15 cellular contexts compared by ENCODE assay signal in genomic region chr6:146595981-146596731, GRCh38. TPM values are rescaled to one million over a fixed set of nuclear protein-coding genes. Genes with fewer than 3 reads are reported as not detected.
DNase-seq lines count a peak whose midpoint lies in the region; ATAC-seq, FAIRE-seq and TF ChIP-seq lines count a peak whose summit lies in the region.
"Had no signal": no experiment of that assay in that cellular context is flagged by ENCODE, and none has a peak within 500 bp of the region (broad histone marks: within the 10 kb centered on the region; RNA-seq: fewer than 3 reads in every experiment).

No MANE protein-coding gene starts in this region.

- FAIRE-seq in GM12878 (lab: Jason Lieb, UNC) (no peak), pancreas (lab: Jason Lieb, UNC) (no peak)

- CTCF ChIA-PET in GM12878 (lab: Yijun Ruan, JAX) = interaction anchor here (1.3 kb wide), 1 partner anchor 10 kb away, joined by 3 read pairs; no protein-coding TSS in a partner anchor

- H3K4me1 ChIP-seq in GM12878 (ENCODE audit: control insufficient read depth, insufficient read depth, low read length) = no peaks in the 10 kb centered on the region
- no peaks in the 10 kb centered on the region for H3K4me1 ChIP-seq in pancreas

- H3K27me3 ChIP-seq in GM12878 (replicated peaks in 1 of 2; ENCODE audit: control insufficient read depth in 2 of 2, insufficient read depth in 2 of 2, low read length in 1 of 2) (no peaks in the 10 kb centered on the region; a peak in 1 of 4 replicates), pancreas (no peaks in the 10 kb centered on the region)
- H3K27me3 ChIP-seq: thyroid gland had no signal

- no TSS peak for BruUV-seq in GM12878 (replicated peaks; lab: Mats Ljungman, UMichigan)

- no peak overlapping the region for H3K4me2 ChIP-seq in GM12878 (ENCODE audit: control insufficient read depth, insufficient read depth)

- RAD21 ChIA-PET in GM12878 (lab: Charles Lee; ENCODE audit: unreplicated experiment) = no interaction called here

- in situ Hi-C loops in GM12878 (cut with MboI) = no loop called here

- SMC1A ChIA-PET in GM12878 (lab: Charles Lee; ENCODE audit: uncharacterized antibody, unreplicated experiment) = interaction anchor here (0.5 to 0.9 kb wide), 2 partner anchors 44 to 108 kb away, joined by 3 to 4 read pairs; no protein-coding TSS in a partner anchor

- H3K9me3 ChIP-seq in GM12878 (replicated peaks; ENCODE audit: control insufficient read depth, insufficient read depth, low read length) (no peaks in the 10 kb centered on the region), pancreas (no peaks in the 10 kb centered on the region)
- H3K9me3 ChIP-seq: thyroid gland had no signal

- intact Hi-C loops in GM12878 (cut with micrococcal nuclease; ENCODE audit: unreplicated experiment) = no loop called here
- intact Hi-C loops in pancreas (cut with DNase I) = no loop called here

- H3K79me2 ChIP-seq in GM12878 (ENCODE audit: control insufficient read depth, insufficient read depth, low read length) = no peaks in the 10 kb centered on the region

- TF ChIP-seq RAD21 in GM12878 (IDR thresholded peaks at IDR 0.05; ENCODE audit: insufficient read depth, low read depth, low read length) = no peak

- DNase-seq in NB4 (ENCODE audit: low read depth) = peak; percentile 96
- no peak for DNase-seq in GM12878 (ENCODE audit: low read depth, low spot score)
- no peak for DNase-seq in pancreas
- no peak for DNase-seq in activated gamma-delta T cell treated with Interleukin-2 at 50 U/mL for 16 hours
- no peak for DNase-seq in ecto neural progenitor cell (ENCODE audit: low spot score)
- no peak for DNase-seq in HK-2 (ENCODE audit: unreplicated experiment)
- DNase-seq: activated CD4-positive, alpha-beta T cell treated with anti-CD3 and anti-CD28 coated beads for 36 hours; foreskin melanocyte; NCI-H2081; thyroid gland had no signal

- H3K36me3 ChIP-seq in GM12878 (ENCODE audit: control insufficient read depth in 2 of 2, insufficient read depth in 2 of 2, low read length in 1 of 2) (no peaks in the 10 kb centered on the region), pancreas (no peaks in the 10 kb centered on the region)
- H3K36me3 ChIP-seq: thyroid gland had no signal

- H3K27ac ChIP-seq in GM12878 (ENCODE audit: control insufficient read depth, insufficient read depth) (no peak overlapping the region), pancreas (no peak overlapping the region)
- H3K27ac ChIP-seq: coronary artery, thyroid gland had no signal

- ATAC-seq in GM18909 (IDR thresholded peaks at IDR 0.05; ENCODE audit: poor library complexity, unreplicated experiment) (peak; percentile 38), GM12878 (peak; percentile 45; the same call in 2 of the 3 replicates), pancreas (peak in 3 of 4 donors; percentile 24 to 63 (median 55)), HG03378 (IDR thresholded peaks at IDR 0.05; ENCODE audit: unreplicated experiment) (no peak)
- ATAC-seq: activated CD4-positive, alpha-beta T cell treated with anti-CD3 and anti-CD28 coated beads for 36 hours had no signal

- H4K20me1 ChIP-seq in GM12878 (ENCODE audit: control insufficient read depth, insufficient read depth) = no peaks in the 10 kb centered on the region

- TF ChIP-seq CTCF in NB4 (IDR thresholded peaks at IDR 0.05; ENCODE audit: low read depth, low read length) (no peak), GM12878 (IDR thresholded peaks at IDR 0.05 in 2 of 3, conservative IDR thresholded peaks at IDR 0.05 in 1 of 3; ENCODE audit: control insufficient read depth in 2 of 3, extremely low read depth in 1 of 3, insufficient read depth in 1 of 3, low read depth in 3 of 3, low read length in 3 of 3) (no peak), pancreas (IDR thresholded peaks at IDR 0.05) (no peak)

- no peak for TF ChIP-seq EP300 in GM12878 (IDR thresholded peaks at IDR 0.05; ENCODE audit: borderline replicate concordance in 1 of 2, control insufficient read depth in 1 of 2, low read depth in 2 of 2, low read length in 2 of 2)

- no peak overlapping the region for H3K9ac ChIP-seq in GM12878 (ENCODE audit: control insufficient read depth, insufficient read depth, low read length)

- no peak overlapping the region for H2AFZ ChIP-seq in GM12878 (ENCODE audit: control insufficient read depth, low read depth, low read length)

- 5% methylated on average over 2 of the region's 2 CpGs for WGBS in GM12878 (ENCODE audit: insufficient coverage, insufficient replicate concordance, low lambda C conversion rate, missing lambda C conversion rate)
- WGBS in pancreas, 2 donors = 73% methylated on average over 2 of the region's 2 CpGs

- no peak for TF ChIP-seq POLR2A in NB4 (IDR thresholded peaks at IDR 0.05; ENCODE audit: extremely low read depth, insufficient read length)
- no peak for TF ChIP-seq POLR2A in GM12878 (IDR thresholded peaks at IDR 0.05; ENCODE audit: low read depth, low read length)

- H3K4me3 ChIP-seq in NB4 (ENCODE audit: low read depth, low read length) (no peak overlapping the region), GM12878 (no peak overlapping the region), pancreas (no peak overlapping the region)
- H3K4me3 ChIP-seq: coronary artery, thyroid gland had no signal

- POLR2A ChIA-PET in GM12878 (lab: Charles Lee) = no interaction called here

TF ChIP-seq in GM12878, 131 proteins besides CTCF, POLR2A, EP300 and RAD21 (continues in another document):
- TF ChIP-seq ZNF217 (IDR thresholded peaks at IDR 0.05) = no peak
- no peak for TF ChIP-seq STAT1 (conservative IDR thresholded peaks at IDR 0.05)
- no peak for TF ChIP-seq FOXM1 (IDR thresholded peaks at IDR 0.05; ENCODE audit: low read depth, low read length)
- TF ChIP-seq SPI1 (IDR thresholded peaks at IDR 0.05; ENCODE audit: borderline replicate concordance, insufficient read depth, low read depth, low read length) = peak; percentile 74; the same call in 1 of the 2 replicates
- no peak for TF ChIP-seq PRDM15 (CRISPR knock-in tag; IDR thresholded peaks at IDR 0.05)

RNA-seq across cellular contexts. Expression of gene ADGB, which starts 2.6 kb away (rescaled TPM):
- not detected in 2 replicates for total RNA-seq in GM12878 (2013; cell fraction: nucleolus; rRNA removed)
- total RNA-seq in GM12878 (2014; rRNA removed) = not detected in 2 replicates
- not detected in 2 replicates for total RNA-seq in GM12878 (2014; rRNA removed; fragmentation: Illumina TruSeq; extraction: Trizol)
- not detected in 2 replicates for total RNA-seq in GM12878 (2021)
- not detected for polyA plus RNA-seq in GM12878 (2011; ENCODE audit: low read depth)
- polyA plus RNA-seq in GM12878 (2011; rRNA removed) = not detected in 2 replicates
- not detected in 2 replicates for polyA plus RNA-seq in GM12878 (2011; cell fraction: cytosol; rRNA removed)
- polyA plus RNA-seq in GM12878 (2011; cell fraction: nucleus; rRNA removed) = not detected in 2 replicates
- polyA plus RNA-seq in GM12878 (2012) = not detected in 2 replicates
- not detected in 2 replicates for polyA plus RNA-seq in GM12878 (2014; fragmentation: Illumina TruSeq; extraction: Trizol)
- not detected for polyA plus RNA-seq in GM12878 (2014; fragmentation: Nextera tagmentation; extraction: Ambion mirVana)
- not detected in 2 replicates for polyA plus RNA-seq in GM12878 (2014; rRNA removed)
- not detected for polyA plus RNA-seq in GM12878 (2016; fragmentation: Nextera tagmentation; extraction: Ambion mirVana)
- polyA minus RNA-seq in GM12878 (2011; rRNA and poly(A)+ RNA removed) = not detected in 2 replicates
- not detected in 2 replicates for polyA minus RNA-seq in GM12878 (2011; cell fraction: cytosol; rRNA and poly(A)+ RNA removed)
- not detected in 2 replicates for polyA minus RNA-seq in GM12878 (2011; cell fraction: nucleus; rRNA and poly(A)+ RNA removed)
- not detected for total RNA-seq in pancreas
- not detected for polyA plus RNA-seq in pancreas
- total RNA-seq: activated CD4-positive, alpha-beta T cell treated with anti-CD3 and anti-CD28 coated beads for 36 hours; lung microvascular endothelial cell; progenitor cell of endocrine pancreas had no signal

RNA-seq across cellular contexts. Expression of gene RAB32, which starts 52.5 kb away (rescaled TPM):
- total RNA-seq in GM12878 (2013; cell fraction: nucleolus; rRNA removed) = not detected in 2 replicates
- not detected in 2 replicates for total RNA-seq in GM12878 (2014; rRNA removed)
- not detected in 2 replicates for total RNA-seq in GM12878 (2014; rRNA removed; fragmentation: Illumina TruSeq; extraction: Trizol)
- total RNA-seq in GM12878 (2021) = not detected in 2 replicates
- polyA plus RNA-seq in GM12878 (2011; ENCODE audit: low read depth) = 0.31 TPM
- 0.39 and 0.50 TPM in 2 replicates for polyA plus RNA-seq in GM12878 (2011; rRNA removed)
- polyA plus RNA-seq in GM12878 (2011; cell fraction: cytosol; rRNA removed) = 0.25 and 0.39 TPM in 2 replicates
- polyA plus RNA-seq in GM12878 (2011; cell fraction: nucleus; rRNA removed) = 0.10 and 0.18 TPM in 2 replicates
- polyA plus RNA-seq in GM12878 (2012) = 0.60 and 0.76 TPM in 2 replicates
- polyA plus RNA-seq in GM12878 (2014; fragmentation: Illumina TruSeq; extraction: Trizol) = not detected in 2 replicates
- polyA plus RNA-seq in GM12878 (2014; fragmentation: Nextera tagmentation; extraction: Ambion mirVana) = not detected
- not detected in 2 replicates for polyA plus RNA-seq in GM12878 (2014; rRNA removed)
- polyA plus RNA-seq in GM12878 (2016; fragmentation: Nextera tagmentation; extraction: Ambion mirVana) = not detected
- 0.15 TPM in 1 of 2 replicates, not detected in the other for polyA minus RNA-seq in GM12878 (2011; rRNA and poly(A)+ RNA removed)
- not detected in 2 replicates for polyA minus RNA-seq in GM12878 (2011; cell fraction: cytosol; rRNA and poly(A)+ RNA removed)
- 0.24 TPM in 1 of 2 replicates, not detected in the other for polyA minus RNA-seq in GM12878 (2011; cell fraction: nucleus; rRNA and poly(A)+ RNA removed)
- total RNA-seq in pancreas = 10 to 100 TPM in 2 of 6 donors, 1 to 10 TPM in 4; 3.5 to 19.0 (median 4.5) TPM
- polyA plus RNA-seq in pancreas = 1 to 10 TPM; 5.6 to 7.9 TPM

Comparison
In these comparisons a context has a peak if more than half of its experiments do, and no peak if none do; other contexts are left out.
1. RNA of gene RAB32, which starts 52.5 kb away (total RNA-seq): 3.5 to 19.0 TPM in pancreas; not detected in GM12878; every median in the first group is over 4 times any median in the second.